9 cellular contexts compared by ENCODE assay signal in genomic region chr14:75049731-75050201, GRCh38. TPM values are rescaled to one million over a fixed set of nuclear protein-coding genes. Genes with fewer than 3 reads are reported as not detected.
DNase-seq lines count a peak whose midpoint lies in the region; TF ChIP-seq lines count a peak whose summit lies in the region.
"Had no signal": no experiment of that assay in that cellular context is flagged by ENCODE, and none has a peak within 500 bp of the region (broad histone marks: within the 10 kb centered on the region; RNA-seq: fewer than 3 reads in every experiment).

No MANE protein-coding gene starts in this region.

- H3K27ac Mint-ChIP-seq in Caco-2 (ENCODE audit: unreplicated experiment) = no peak overlapping the region
- H3K27ac Mint-ChIP-seq in endodermal cell = no peak overlapping the region

- TF ChIP-seq CTCF in Caco-2 (IDR thresholded peaks at IDR 0.05; ENCODE audit: insufficient read depth in 1 of 2, low read depth in 1 of 2, low read length in 1 of 2, severe bottlenecking in 1 of 2, unreplicated experiment in 1 of 2) (no peak), endodermal cell (conservative IDR thresholded peaks at IDR 0.05) (no peak), sigmoid colon (IDR thresholded peaks at IDR 0.05) (no peak)

- intact Hi-C loops in Caco-2 (cut with micrococcal nuclease; ENCODE audit: unreplicated experiment) (loop anchor here (2.0 kb wide), 1 partner anchor 19 kb away; the partner anchor contains the start of gene ZC2HC1C), sigmoid colon (cut with DNase I) (loop anchor here (2.0 to 5.0 kb wide), 2 partner anchors 19 to 33 kb away; partner anchors contain the start of gene ZC2HC1C)

- TSS peak; percentile 19 for BruUV-seq in Caco-2 (replicated peaks; lab: Mats Ljungman, UMichigan)

- H3K36me3 Mint-ChIP-seq in Caco-2 (ENCODE audit: insufficient read depth, unreplicated experiment) (peaks cover 28% of the 10 kb centered on the region), endodermal cell (ENCODE audit: low read depth) (no peaks in the 10 kb centered on the region)

- H3K4me1 Mint-ChIP-seq in Caco-2 (ENCODE audit: low read depth, unreplicated experiment) (peaks cover 5% of the 10 kb centered on the region), endodermal cell (peaks cover 2% of the 10 kb centered on the region)

- CTCF ChIA-PET in Caco-2 (lab: Charles Lee) = interaction anchor here (0.6 kb wide), 1 partner anchor 20 kb away, joined by 3 read pairs; the partner anchor contains the start of gene ZC2HC1C

- H3K4me3 Mint-ChIP-seq in Caco-2 (ENCODE audit: unreplicated experiment) = peak overlapping the region; percentile 85
- peak overlapping the region; percentile 73 for H3K4me3 Mint-ChIP-seq in endodermal cell

- H3K9me3 ChIP-seq in Caco-2 (no peaks in the 10 kb centered on the region), endodermal cell (ENCODE audit: control insufficient read depth, low read length) (no peaks in the 10 kb centered on the region), sigmoid colon (no peaks in the 10 kb centered on the region)

- H3K4me1 ChIP-seq in Caco-2 (peaks cover 10% of the 10 kb centered on the region), endodermal cell (ENCODE audit: control insufficient read depth, insufficient read depth, low read length) (no peaks in the 10 kb centered on the region), sigmoid colon (peaks cover 0 to 38% (median 22%) of the 10 kb centered on the region in 4 donors)

- 83 to 91% methylated on average over 2 of the region's 3 CpGs for WGBS in endodermal cell (ENCODE audit: insufficient coverage in 1 of 2, insufficient read length in 1 of 2), 2 experiments
- 88 to 91% methylated on average over 3 of the region's 3 CpGs for WGBS in sigmoid colon, 2 donors

- no peak for TF ChIP-seq EP300 in sigmoid colon (IDR thresholded peaks at IDR 0.05)

- H3K9ac ChIP-seq in endodermal cell (ENCODE audit: extremely low read depth, low read length, poor library complexity, severe bottlenecking) = no peak overlapping the region

- H3K9me3 Mint-ChIP-seq in Caco-2 (ENCODE audit: unreplicated experiment) (no peaks in the 10 kb centered on the region), endodermal cell (no peaks in the 10 kb centered on the region)

- TF ChIP-seq POLR2A in sigmoid colon (IDR thresholded peaks at IDR 0.05) = no peak

- H3K27me3 ChIP-seq in Caco-2 (replicated peaks; ENCODE audit: control insufficient read depth, insufficient read depth, low read length) = no peaks in the 10 kb centered on the region
- no peaks in the 10 kb centered on the region for H3K27me3 ChIP-seq in endodermal cell (ENCODE audit: control insufficient read depth, insufficient read depth, low read length, poor library complexity, severe bottlenecking)
- no peaks in the 10 kb centered on the region for H3K27me3 ChIP-seq in sigmoid colon

- H3K4me3 ChIP-seq in Caco-2 (ENCODE audit: low read depth, low read length) = no peak overlapping the region
- no peak overlapping the region for H3K4me3 ChIP-seq in endodermal cell (ENCODE audit: low read length)
- no peak overlapping the region for H3K4me3 ChIP-seq in sigmoid colon

- H3K27me3 Mint-ChIP-seq in Caco-2 (ENCODE audit: insufficient read depth, unreplicated experiment) = no peaks in the 10 kb centered on the region
- H3K27me3 Mint-ChIP-seq in endodermal cell (ENCODE audit: insufficient read depth) = no peaks in the 10 kb centered on the region

- no peak for DNase-seq in Caco-2
- peak; percentile 47 for DNase-seq in NOMO-1 treated with DMSO at 0.1 percent for 48 hours (lab: John Stamatoyannopoulos, UW; ENCODE audit: unreplicated experiment)
- no peak for DNase-seq in endodermal cell
- DNase-seq in sigmoid colon = no peak
- no peak for DNase-seq in islet precursor cell
- DNase-seq in NAMALWA (ENCODE audit: low spot score) = no peak
- no peak for DNase-seq in NCI-H1417 (lab: John Stamatoyannopoulos, UW)
- no peak for DNase-seq in cerebellar cortex (ENCODE audit: low spot score)
- DNase-seq: activated effector memory CD4-positive, alpha-beta T cell treated with Interleukin-2 at 50 U/mL for 16 hours had no signal

- H3K27ac ChIP-seq in endodermal cell (ENCODE audit: low read depth, low read length) = no peak overlapping the region
- H3K27ac ChIP-seq in sigmoid colon = peak overlapping the region; percentile 41 to 93 (median 88)

- POLR2A ChIA-PET in Caco-2 (lab: Charles Lee) = no interaction called here

- H3K36me3 ChIP-seq in Caco-2 (ENCODE audit: control insufficient read depth, insufficient read depth, low read length) = no peaks in the 10 kb centered on the region
- H3K36me3 ChIP-seq in endodermal cell (ENCODE audit: control insufficient read depth, insufficient read depth, low read length) = peaks cover 4% of the 10 kb centered on the region
- no peaks in the 10 kb centered on the region for H3K36me3 ChIP-seq in sigmoid colon

RNA-seq across cellular contexts. Expression of gene MLH3, which starts 1.5 kb away (rescaled TPM):
- total RNA-seq in Caco-2 (2022) (23.2 and 24.5 TPM in 2 replicates), endodermal cell (10 to 100 TPM; 18.7 to 34.6 TPM), sigmoid colon (10 to 100 TPM; 30.0 to 42.9 (median 34.7) TPM)
- polyA plus RNA-seq in endodermal cell (2013, experiment 1 of 2) = 19.2 TPM
- 14.4 TPM for polyA plus RNA-seq in endodermal cell (2013, experiment 2 of 2)
- 10 to 100 TPM in 1 of 3 donors, 1 to 10 TPM in 2; 3.6 to 12.5 (median 5.1) TPM for polyA plus RNA-seq in sigmoid colon

RNA-seq across cellular contexts. Expression of gene ACYP1, which starts 14.1 kb away (rescaled TPM):
- total RNA-seq in Caco-2 (2022) = 16.0 and 21.3 TPM in 2 replicates
- 10 to 100 TPM; 21.4 to 26.0 TPM for total RNA-seq in endodermal cell
- 40.1 TPM for polyA plus RNA-seq in endodermal cell (2013, experiment 1 of 2)
- 49.2 TPM for polyA plus RNA-seq in endodermal cell (2013, experiment 2 of 2)
- 10 to 100 TPM in 3 of 4 donors, 1 to 10 TPM in 1; 4.2 to 23.5 (median 19.2) TPM for total RNA-seq in sigmoid colon
- 10 to 100 TPM; 18.6 to 36.3 (median 23.3) TPM for polyA plus RNA-seq in sigmoid colon

RNA-seq across cellular contexts. Expression of gene ZC2HC1C, which starts 19.7 kb away (rescaled TPM):
- total RNA-seq in Caco-2 (2022) (2.5 and 3.8 TPM in 2 replicates), endodermal cell (1 to 10 TPM; 2.3 to 2.7 TPM), sigmoid colon (1 to 10 TPM; 3.6 to 4.6 (median 4.0) TPM)
- polyA plus RNA-seq in endodermal cell (2013, experiment 1 of 2) = 1.1 TPM
- 1.4 TPM for polyA plus RNA-seq in endodermal cell (2013, experiment 2 of 2)
- 1 to 10 TPM; 1.2 to 4.6 (median 4.6) TPM for polyA plus RNA-seq in sigmoid colon

RNA-seq across cellular contexts. Expression of gene EIF2B2, which starts 47.0 kb away (rescaled TPM):
- total RNA-seq in Caco-2 (2022) (48.8 and 54.4 TPM in 2 replicates), endodermal cell (10 to 100 TPM; 35.0 to 41.6 TPM), sigmoid colon (10 to 100 TPM; 34.1 to 37.5 (median 35.3) TPM)
- 47.8 TPM for polyA plus RNA-seq in endodermal cell (2013, experiment 1 of 2)
- polyA plus RNA-seq in endodermal cell (2013, experiment 2 of 2) = 43.8 TPM
- 10 to 100 TPM; 25.2 to 45.5 (median 40.0) TPM for polyA plus RNA-seq in sigmoid colon
